In the genomic region with DNA sequence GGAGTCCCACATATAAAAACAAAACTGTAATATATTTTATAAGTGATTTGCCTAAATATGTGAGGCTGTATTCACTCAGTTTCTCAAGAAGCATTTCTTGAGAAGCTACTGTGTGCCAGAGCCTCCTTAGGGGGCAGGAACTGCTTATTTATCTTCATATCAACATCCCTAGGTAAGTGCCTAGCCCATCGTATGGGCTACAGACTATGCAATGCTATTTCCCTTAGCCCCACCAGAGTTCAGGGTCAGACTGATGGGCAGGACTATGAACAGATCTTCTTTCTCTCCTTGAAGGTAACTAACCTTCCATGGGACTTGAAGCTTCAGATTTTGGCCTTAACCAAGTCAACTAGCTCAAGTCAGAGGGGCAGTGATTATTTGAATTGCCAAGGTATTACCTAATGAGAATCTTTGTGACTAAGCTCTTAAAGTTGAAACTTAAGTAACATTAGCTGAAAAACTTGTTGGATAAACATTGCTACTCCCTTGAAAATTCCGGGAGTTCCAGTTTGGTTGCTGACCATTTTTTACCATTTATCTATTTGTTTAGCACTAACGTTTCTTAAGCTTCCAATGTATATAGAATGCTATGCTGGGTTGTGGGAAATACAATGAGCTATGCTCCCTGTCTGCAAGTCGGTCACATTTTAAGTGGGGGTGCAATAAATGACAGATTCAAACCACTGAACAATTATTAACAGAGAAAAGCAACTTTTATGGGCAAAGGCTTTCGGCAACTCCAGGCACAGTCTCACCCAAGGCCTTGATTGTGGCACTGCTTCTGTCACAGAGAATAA, we compare ENCODE assay signal across 14 cellular contexts.
A peak's percentile ranks its signal among the peaks of the same experiment; 100 is the strongest.
DNase-seq lines count a peak whose midpoint lies in the region; ATAC-seq lines count a peak whose summit lies in the region.
"Had no signal": no experiment of that assay in that cellular context is flagged by ENCODE, and none has a peak within 500 bp of the region (broad histone marks: within the 10 kb centered on the region; RNA-seq: fewer than 3 reads in every experiment).

No MANE protein-coding gene starts in this region.

- H3K9me2 ChIP-seq in GM23248 (ENCODE audit: insufficient read depth), result no peaks in the 10 kb centered on the region

- H3F3A ChIP-seq in GM23248 (ENCODE audit: insufficient read depth), result peaks cover 52% of the 10 kb centered on the region

- no peaks in the 10 kb centered on the region for H4K20me1 ChIP-seq in GM23248 (ENCODE audit: insufficient read depth)

- no peak overlapping the region for H3K4me3 Mint-ChIP-seq in natural killer cell treated with Interleukin-12 subunit alpha and Interleukin-12 subunit beta and Interleukin-15 and Interleukin-18, amount 100 ng/mL, for 72 hours
- H3K4me3 Mint-ChIP-seq: stimulated activated naive CD8-positive, alpha-beta T cell treated with anti-CD3 and anti-CD28 coated beads, Interleukin-15, Interleukin-2, amounts not matched to agents 100 ng/mL and 50 ng/mL, for 24 hours had no signal

- no peaks in the 10 kb centered on the region for H3K79me2 ChIP-seq in GM23248 (ENCODE audit: insufficient read depth)

- peaks cover 9% of the 10 kb centered on the region for H3K9me3 Mint-ChIP-seq in natural killer cell treated with Interleukin-12 subunit alpha and Interleukin-12 subunit beta and Interleukin-15 and Interleukin-18, amount 100 ng/mL, for 72 hours
- H3K9me3 Mint-ChIP-seq: stimulated activated naive CD8-positive, alpha-beta T cell treated with anti-CD3 and anti-CD28 coated beads, Interleukin-15, Interleukin-2, amounts not matched to agents 100 ng/mL and 50 ng/mL, for 24 hours had no signal

- DNase-seq in GM23248 (peak; percentile 84), astrocyte of the hippocampus (ENCODE audit: low read depth, low spot score) (peak; percentile 48), glomerular visceral epithelial cell (ENCODE audit: extremely low spot score) (peak; percentile 91), SIG-M5 treated with dmso at 0.1 percent for 504 hours (lab: John Stamatoyannopoulos, UW; ENCODE audit: unreplicated experiment) (no peak)
- DNase-seq in effector CD4-positive, alpha-beta T cell, result no peak
- DNase-seq in natural killer cell treated with Interleukin-12 subunit alpha and Interleukin-12 subunit beta and Interleukin-15 and Interleukin-18, amount 100 ng/mL, for 72 hours (ENCODE audit: low spot score), result no peak
- DNase-seq: activated naive CD4-positive, alpha-beta T cell treated with Interleukin-2 at 50 U/mL for 16 hours; gastrocnemius medialis; NK-92 treated with Interleukin-12 subunit alpha and Interleukin-12 subunit beta, amount 100 ng/mL, for 24 hours had no signal

- peak overlapping the region; percentile 63 for H3K9ac ChIP-seq in GM23248
- peak overlapping the region; percentile 87 for H3K9ac ChIP-seq in skeletal muscle satellite cell (ENCODE audit: low read depth, low read length)

- peaks cover 65% of the 10 kb centered on the region for H3K4me1 ChIP-seq in GM23248 (ENCODE audit: insufficient read depth)
- H3K4me1 ChIP-seq in skeletal muscle satellite cell (ENCODE audit: control insufficient read depth, insufficient read depth, low read length), result peaks cover 69% of the 10 kb centered on the region
- H3K4me1 ChIP-seq: gastrocnemius medialis had no signal

- in situ Hi-C loops in GM23248 (cut with MboI), result no loop called here

- peaks cover 22 to 23% of the 10 kb centered on the region in 2 donors for H3K4me1 Mint-ChIP-seq in natural killer cell treated with Interleukin-12 subunit alpha and Interleukin-12 subunit beta and Interleukin-15 and Interleukin-18, amount 100 ng/mL, for 72 hours (ENCODE audit: low read depth in 2 of 2)

- H3K27me3 Mint-ChIP-seq in natural killer cell treated with Interleukin-12 subunit alpha and Interleukin-12 subunit beta and Interleukin-15 and Interleukin-18, amount 100 ng/mL, for 72 hours, result peaks cover 6 to 8% of the 10 kb centered on the region in 2 donors
- H3K27me3 Mint-ChIP-seq: stimulated activated naive CD8-positive, alpha-beta T cell treated with anti-CD3 and anti-CD28 coated beads, Interleukin-15, Interleukin-2, amounts not matched to agents 100 ng/mL and 50 ng/mL, for 24 hours had no signal

- H3K36me3 Mint-ChIP-seq in natural killer cell treated with Interleukin-12 subunit alpha and Interleukin-12 subunit beta and Interleukin-15 and Interleukin-18, amount 100 ng/mL, for 72 hours, result no peaks in the 10 kb centered on the region

- H3K4me2 ChIP-seq in GM23248 (ENCODE audit: unreplicated experiment), result peak overlapping the region; percentile 72
- peak overlapping the region; percentile 47 for H3K4me2 ChIP-seq in skeletal muscle satellite cell (ENCODE audit: low read length)

- H2AFZ ChIP-seq in GM23248, result no peak overlapping the region

- ATAC-seq in natural killer cell treated with Interleukin-12 subunit alpha and Interleukin-12 subunit beta and Interleukin-15 and Interleukin-18, amount 100 ng/mL, for 72 hours, result no peak
- ATAC-seq: HCT116 had no signal

- 49 to 52% methylated on average over 5 of the region's 5 CpGs for WGBS in GM23248 (ENCODE audit: low coverage in 1 of 2, low lambda C conversion rate in 2 of 2, missing lambda C conversion rate in 2 of 2), 2 experiments

- no peaks in the 10 kb centered on the region for H3K9me3 ChIP-seq in GM23248 (ENCODE audit: low read depth)
- no peaks in the 10 kb centered on the region for H3K9me3 ChIP-seq in skeletal muscle satellite cell (replicated peaks; ENCODE audit: low read length)
- H3K9me3 ChIP-seq: gastrocnemius medialis had no signal

- no peak overlapping the region for H3K27ac Mint-ChIP-seq in natural killer cell treated with Interleukin-12 subunit alpha and Interleukin-12 subunit beta and Interleukin-15 and Interleukin-18, amount 100 ng/mL, for 72 hours
- H3K27ac Mint-ChIP-seq: stimulated activated naive CD8-positive, alpha-beta T cell treated with anti-CD3 and anti-CD28 coated beads, Interleukin-15, Interleukin-2, amounts not matched to agents 100 ng/mL and 50 ng/mL, for 24 hours had no signal

- H3K27ac ChIP-seq in GM23248, result peak overlapping the region; percentile 91
- H3K27ac ChIP-seq: gastrocnemius medialis, SK-N-MC, VCaP had no signal

- no peak overlapping the region for H3K4me3 ChIP-seq in GM23248
- H3K4me3 ChIP-seq in skeletal muscle satellite cell (ENCODE audit: low read length), result peak overlapping the region; percentile 34
- H3K4me3 ChIP-seq: gastrocnemius medialis, SK-N-MC had no signal

- H3K27me3 ChIP-seq in GM23248 (replicated peaks; ENCODE audit: insufficient read depth) (no peaks in the 10 kb centered on the region), skeletal muscle satellite cell (ENCODE audit: control insufficient read depth, insufficient read depth, low read length) (no peaks in the 10 kb centered on the region)
- H3K27me3 ChIP-seq: gastrocnemius medialis had no signal

- H3K36me3 ChIP-seq in GM23248 (ENCODE audit: low read depth) (no peaks in the 10 kb centered on the region), skeletal muscle satellite cell (ENCODE audit: insufficient read depth, low read length) (no peaks in the 10 kb centered on the region)
- H3K36me3 ChIP-seq: gastrocnemius medialis had no signal

Comparison
In these comparisons a context has a peak if more than half of its experiments do, and no peak if none do; other contexts are left out.
1. DNase-seq: peak in GM23248 (single experiment), astrocyte of the hippocampus (single experiment) and glomerular visceral epithelial cell (single experiment); none in effector CD4-positive, alpha-beta T cell (single experiment), SIG-M5 treated with dmso at 0.1 percent for 504 hours (single experiment) and natural killer cell treated with Interleukin-12 subunit alpha and Interleukin-12 subunit beta and Interleukin-15 and Interleukin-18, amount 100 ng/mL, for 72 hours (single experiment).